Comparison of ENCODE assay signal across 19 cellular contexts in the genomic region with DNA sequence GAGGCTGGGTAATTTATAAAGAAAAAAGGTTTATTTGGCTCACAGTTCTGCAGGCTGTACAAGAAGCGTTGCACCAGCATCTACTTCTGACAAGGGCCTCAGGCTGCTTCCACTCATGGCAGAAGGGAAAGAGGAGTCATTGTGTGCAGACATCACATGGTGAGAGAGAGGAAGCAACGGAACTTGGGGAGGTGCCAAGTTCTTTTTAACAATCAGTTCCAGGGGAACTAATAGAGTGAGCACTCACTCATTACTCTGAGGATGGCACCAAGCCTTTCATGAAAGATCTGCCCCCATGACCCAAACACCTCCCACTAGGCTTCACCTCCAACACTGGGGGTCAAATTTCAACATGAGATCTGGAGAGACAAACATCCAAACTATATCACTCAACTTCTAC.
"Had no signal": no experiment of that assay in that cellular context is flagged by ENCODE, and none has a peak within 500 bp of the region (broad histone marks: within the 10 kb centered on the region; RNA-seq: fewer than 3 reads in every experiment).

No MANE protein-coding gene starts in this region.

- H3K27me3 ChIP-seq: dorsolateral prefrontal cortex, gastroesophageal sphincter, ovary, right atrium auricular region, sigmoid colon, stomach had no signal

- H3K9me3 ChIP-seq: ovary had no signal

- ATAC-seq: esophagus mucosa; gastroesophageal sphincter; left lobe of liver; mucosa of descending colon; naive thymus-derived CD8-positive, alpha-beta T cell had no signal

- DNase-seq: dorsolateral prefrontal cortex; effector CD8-positive, alpha-beta T cell; glutamatergic neuron; islet precursor cell; mucosa of descending colon; naive thymus-derived CD8-positive, alpha-beta T cell; ovary; sigmoid colon; stimulated activated naive CD4-positive, alpha-beta T cell; stomach; substantia nigra; trophoblast cell had no signal

- H3K36me3 ChIP-seq: gastroesophageal sphincter, ovary, right atrium auricular region, sigmoid colon, stomach, thoracic aorta had no signal

- H3K27ac ChIP-seq: coronary artery, dorsolateral prefrontal cortex, gastroesophageal sphincter, ovary, right atrium auricular region, sigmoid colon, skin epidermis, stomach, thoracic aorta had no signal

- H3K4me1 ChIP-seq: gastroesophageal sphincter, right atrium auricular region had no signal

- H3K4me3 ChIP-seq: coronary artery, dorsolateral prefrontal cortex, gastroesophageal sphincter, mucosa of descending colon, ovary, right atrium auricular region, sigmoid colon, skin epidermis, stomach, thoracic aorta had no signal
